Comparison of ENCODE assay signal across 16 cellular contexts in the genomic region with DNA sequence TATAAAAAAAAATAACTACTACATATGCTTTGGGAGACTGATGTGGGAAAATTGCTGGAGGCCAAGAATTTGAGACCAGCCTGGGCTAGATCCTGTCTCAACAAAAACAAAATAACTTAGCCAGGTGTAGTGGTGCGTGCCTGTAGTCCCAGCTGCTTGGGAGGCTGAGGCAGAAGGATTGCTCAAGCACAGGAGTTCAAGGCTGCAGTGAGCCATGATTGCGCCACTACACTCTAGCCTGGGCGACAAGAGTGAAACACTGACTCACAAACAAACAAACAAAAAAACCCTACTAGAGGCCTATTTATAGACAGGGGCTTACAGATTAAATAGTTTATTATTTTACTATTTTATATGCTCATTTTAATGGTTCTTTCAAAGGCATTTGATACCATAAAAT.
DNase-seq lines count a peak whose midpoint lies in the region; ATAC-seq, FAIRE-seq and TF ChIP-seq lines count a peak whose summit lies in the region.
"Had no signal": no experiment of that assay in that cellular context is flagged by ENCODE, and none has a peak within 500 bp of the region (broad histone marks: within the 10 kb centered on the region; RNA-seq: fewer than 3 reads in every experiment).

No MANE protein-coding gene starts in this region.

- DNase-seq in AG09319 (ENCODE audit: extremely low read depth, low read depth) (peak; percentile 2), M059J (ENCODE audit: low read depth) (peak; percentile 46), astrocyte (ENCODE audit: low read depth) (no peak), iris pigment epithelial cell (ENCODE audit: low read depth) (peak; percentile 71), Kasumi-1 (lab: John Stamatoyannopoulos, UW) (no peak), vagina (ENCODE audit: extremely low spot score in 2 of 2) (no peak), cardiac septum (ENCODE audit: low spot score) (no peak)
- DNase-seq: activated naive CD4-positive, alpha-beta T cell treated with anti-CD3 and anti-CD28 coated beads for 36 hours; cerebellar nuclear complex; DMS 273 treated with DMSO at 0.1 percent for 48 hours; NCI-H146; NCI-H748 treated with DMSO at 0.1 percent for 48 hours; SK-N-SH; stimulated activated CD4-positive, alpha-beta T cell treated with anti-CD3 and anti-CD28 coated beads, Interleukin-1b, Interleukin-23, amount 100 ng/mL, for 48 hours had no signal

- peaks cover 10% of the 10 kb centered on the region for H3K4me1 ChIP-seq in astrocyte (ENCODE audit: insufficient read depth, low read length)
- H3K4me1 ChIP-seq in vagina = no peaks in the 10 kb centered on the region

- no peak for ATAC-seq in GM18519 (IDR thresholded peaks at IDR 0.05; ENCODE audit: low FRiP score, unreplicated experiment)

- FAIRE-seq in astrocyte (lab: Jason Lieb, UNC) = no peak

- no peak overlapping the region for H3K4me3 Mint-ChIP-seq in astrocyte (ENCODE audit: unreplicated experiment)
- H3K4me3 Mint-ChIP-seq: activated naive CD4-positive, alpha-beta T cell treated with anti-CD3 and anti-CD28 coated beads for 36 hours had no signal

- H3K27ac ChIP-seq in astrocyte (ENCODE audit: low read depth, low read length) = no peak overlapping the region
- H3K27ac ChIP-seq in vagina = no peak overlapping the region
- H3K27ac ChIP-seq: upper lobe of left lung had no signal

- H3K27me3 ChIP-seq in astrocyte (ENCODE audit: insufficient read depth, low read length) (no peaks in the 10 kb centered on the region), vagina (no peaks in the 10 kb centered on the region)
- H3K27me3 ChIP-seq: upper lobe of left lung had no signal

- H3K9me3 ChIP-seq in astrocyte (ENCODE audit: insufficient read depth, low read depth, low read length) = no peaks in the 10 kb centered on the region
- no peaks in the 10 kb centered on the region for H3K9me3 ChIP-seq in vagina
- H3K9me3 ChIP-seq: SK-N-SH had no signal

- H3K4me1 Mint-ChIP-seq in astrocyte (ENCODE audit: low read depth, unreplicated experiment) = peaks cover 34% of the 10 kb centered on the region

- peaks cover 4% of the 10 kb centered on the region for H4K20me1 ChIP-seq in astrocyte (ENCODE audit: insufficient read depth, low read length)

- no peak for TF ChIP-seq POLR2A in vagina (IDR thresholded peaks at IDR 0.05)

- H3K79me2 ChIP-seq in astrocyte (ENCODE audit: insufficient read depth, low read length) = no peaks in the 10 kb centered on the region

- H3K36me3 Mint-ChIP-seq in astrocyte (ENCODE audit: low read depth, unreplicated experiment) = peaks cover 4% of the 10 kb centered on the region

- no peaks in the 10 kb centered on the region for H3K27me3 Mint-ChIP-seq in astrocyte (ENCODE audit: low read depth, unreplicated experiment)

- H3K4me3 ChIP-seq in astrocyte (ENCODE audit: insufficient read depth, low read depth, low read length) = no peak overlapping the region
- H3K4me3 ChIP-seq in vagina = no peak overlapping the region
- H3K4me3 ChIP-seq: upper lobe of left lung had no signal

- no peak overlapping the region for H3K9ac ChIP-seq in astrocyte (ENCODE audit: low read length)
- H3K9ac ChIP-seq: SK-N-SH had no signal

- H3K9me3 Mint-ChIP-seq in astrocyte (ENCODE audit: unreplicated experiment) = no peaks in the 10 kb centered on the region

- no peaks in the 10 kb centered on the region for H3K36me3 ChIP-seq in astrocyte (ENCODE audit: insufficient read depth, low read length)
- no peaks in the 10 kb centered on the region for H3K36me3 ChIP-seq in vagina

- no peak overlapping the region for H3K4me2 ChIP-seq in astrocyte (ENCODE audit: low read length)
- H3K4me2 ChIP-seq: SK-N-SH had no signal

- intact Hi-C loops in vagina (cut with DNase I) (no loop called here), cardiac septum (cut with DNase I) (no loop called here)

- H3K27ac Mint-ChIP-seq in astrocyte (ENCODE audit: unreplicated experiment) = peak overlapping the region; percentile 82
- H3K27ac Mint-ChIP-seq: activated naive CD4-positive, alpha-beta T cell treated with anti-CD3 and anti-CD28 coated beads for 36 hours had no signal

- no peak overlapping the region for H2AFZ ChIP-seq in astrocyte (ENCODE audit: low read depth, low read length)

- TF ChIP-seq CTCF in AG09319 (IDR thresholded peaks at IDR 0.05; ENCODE audit: low read depth, low read length) = no peak
- TF ChIP-seq CTCF in astrocyte (IDR thresholded peaks at IDR 0.05; ENCODE audit: insufficient read depth, low read depth, low read length) = no peak
- TF ChIP-seq CTCF in vagina (IDR thresholded peaks at IDR 0.05) = no peak

Comparison
In these comparisons a context has a peak if more than half of its experiments do, and no peak if none do; other contexts are left out.
1. DNase-seq: peak in AG09319 (single experiment), M059J (single experiment) and iris pigment epithelial cell (single experiment); none in astrocyte (single experiment), Kasumi-1 (0 of 2), vagina (0 of 2) and cardiac septum (single experiment).